In genomic region chr17:78759969-78760352, GRCh38 we compare ENCODE assay signal across 10 cellular contexts. TPM values are rescaled to one million over a fixed set of nuclear protein-coding genes. Genes with fewer than 3 reads are reported as not detected.
A peak's percentile ranks its signal among the peaks of the same experiment; 100 is the strongest.
DNase-seq lines count a peak whose midpoint lies in the region; ATAC-seq and TF ChIP-seq lines count a peak whose summit lies in the region.
"Had no signal": no experiment of that assay in that cellular context is flagged by ENCODE, and none has a peak within 500 bp of the region (broad histone marks: within the 10 kb centered on the region; RNA-seq: fewer than 3 reads in every experiment).

No MANE protein-coding gene starts in this region.

- H3K4me1 ChIP-seq in BLaER1 (peaks cover 66% of the 10 kb centered on the region), vagina (peaks cover 30% of the 10 kb centered on the region)

- peak overlapping the region; percentile 94 for H3K27ac Mint-ChIP-seq in memory B cell

- H3K4me2 ChIP-seq in BLaER1 (peak overlapping the region; percentile 84), SU-DHL-6 (ENCODE audit: low read depth, low read length, poor library complexity, severe bottlenecking) (peak overlapping the region; percentile 43)

- H3K4me1 Mint-ChIP-seq in memory B cell, result peaks cover 49% of the 10 kb centered on the region

- H3K27me3 ChIP-seq in BLaER1 (no peaks in the 10 kb centered on the region), SU-DHL-6 (ENCODE audit: low read length) (no peaks in the 10 kb centered on the region), vagina (no peaks in the 10 kb centered on the region)

- H3K4me3 ChIP-seq in BLaER1, result peak overlapping the region; percentile 47
- H3K4me3 ChIP-seq in SU-DHL-6 (ENCODE audit: insufficient read depth, low read length, poor library complexity, severe bottlenecking), result no peak overlapping the region
- no peak overlapping the region for H3K4me3 ChIP-seq in vagina
- H3K4me3 ChIP-seq: thoracic aorta had no signal

- H3K9me3 ChIP-seq in BLaER1, result no peaks in the 10 kb centered on the region
- H3K9me3 ChIP-seq in SU-DHL-6 (ENCODE audit: insufficient read depth, low read length), result no peaks in the 10 kb centered on the region
- H3K9me3 ChIP-seq in vagina, result no peaks in the 10 kb centered on the region
- H3K9me3 ChIP-seq: thoracic aorta had no signal

- TF ChIP-seq POLR2A in vagina (IDR thresholded peaks at IDR 0.05), result no peak

- peaks cover 9% of the 10 kb centered on the region for H3K36me3 Mint-ChIP-seq in memory B cell

- TF ChIP-seq CTCF in SU-DHL-6 (IDR thresholded peaks at IDR 0.05; ENCODE audit: insufficient read depth, low read length, poor library complexity, severe bottlenecking) (no peak), vagina (IDR thresholded peaks at IDR 0.05) (no peak)

- H3K27ac ChIP-seq in BLaER1, result peak overlapping the region; percentile 49; the same call in 1 of the 2 replicates
- peak overlapping the region; percentile 55 for H3K27ac ChIP-seq in SU-DHL-6 (ENCODE audit: low read depth, low read length)
- no peak overlapping the region for H3K27ac ChIP-seq in vagina
- H3K27ac ChIP-seq: thoracic aorta had no signal

- no peak overlapping the region for H3K9ac ChIP-seq in BLaER1
- H3K9ac ChIP-seq in SU-DHL-6 (ENCODE audit: low read length), result no peak overlapping the region

- peaks cover 78% of the 10 kb centered on the region for H4K20me1 ChIP-seq in BLaER1
- H4K20me1 ChIP-seq in SU-DHL-6 (ENCODE audit: low read depth, low read length), result peaks cover 26% of the 10 kb centered on the region

- ATAC-seq in memory B cell (ENCODE audit: low read depth) (peak; percentile 59), GM19035 (IDR thresholded peaks at IDR 0.05; ENCODE audit: unreplicated experiment) (no peak), GM21360 (IDR thresholded peaks at IDR 0.05; ENCODE audit: unreplicated experiment) (no peak)

- peaks cover 11% of the 10 kb centered on the region for H3F3A ChIP-seq in SU-DHL-6 (ENCODE audit: insufficient read depth)

- intact Hi-C loops in vagina (cut with DNase I), result no loop called here

- H3K36me3 ChIP-seq in BLaER1, result no peaks in the 10 kb centered on the region
- no peaks in the 10 kb centered on the region for H3K36me3 ChIP-seq in SU-DHL-6 (ENCODE audit: low read length)
- no peaks in the 10 kb centered on the region for H3K36me3 ChIP-seq in vagina
- H3K36me3 ChIP-seq: thoracic aorta had no signal

- H3K4me3 Mint-ChIP-seq in memory B cell, result peak overlapping the region; percentile 16

- DNase-seq in GF-D8 (lab: John Stamatoyannopoulos, UW), result peak; percentile 68
- peak in 1 of 2 donors; percentile 46 for DNase-seq in memory B cell (ENCODE audit: low spot score in 2 of 2)
- DNase-seq in vagina (ENCODE audit: extremely low spot score in 2 of 2), result no peak
- DNase-seq in HUDEP-2 (lab: John Stamatoyannopoulos, UW; ENCODE audit: unreplicated experiment in 76 of 76), result no peak
- DNase-seq: occipital lobe had no signal

- H2AFZ ChIP-seq in SU-DHL-6 (ENCODE audit: low read depth, low read length, severe bottlenecking), result no peak overlapping the region

- H3K9me2 ChIP-seq in SU-DHL-6 (replicated peaks; ENCODE audit: insufficient read depth, low read length), result no peaks in the 10 kb centered on the region

- no peaks in the 10 kb centered on the region for H3K9me3 Mint-ChIP-seq in memory B cell

- H3K79me2 ChIP-seq in SU-DHL-6 (ENCODE audit: insufficient read depth, low read length), result peaks cover 40% of the 10 kb centered on the region

- H3K27me3 Mint-ChIP-seq in memory B cell, result no peaks in the 10 kb centered on the region

RNA-seq across cellular contexts. Expression of gene CYTH1, which starts 22.1 kb away (rescaled TPM):
- total RNA-seq in vagina, result 62.9 TPM
